ENCODE assay signal across 25 cellular contexts in the genomic region with DNA sequence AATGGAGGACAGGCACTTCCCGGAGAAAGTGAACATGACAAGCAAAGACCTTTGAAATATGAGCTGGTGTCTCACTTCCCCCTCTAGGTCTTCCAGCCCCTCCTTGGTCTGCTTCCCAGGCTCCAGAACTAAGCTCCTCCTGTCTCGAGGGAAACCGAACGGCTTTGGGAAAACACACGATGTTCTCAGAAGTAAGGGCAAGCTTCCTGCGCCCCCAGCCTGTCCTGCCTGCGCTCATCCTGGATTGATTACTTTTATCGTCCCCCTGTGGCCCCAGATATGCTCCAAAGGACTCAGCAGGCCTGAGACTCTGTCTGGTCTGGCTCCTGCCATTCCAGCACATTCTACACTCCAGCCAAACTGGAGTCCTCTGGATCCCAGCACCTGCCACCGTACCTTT.
"Had no signal": no experiment of that assay in that cellular context is flagged by ENCODE, and none has a peak within 500 bp of the region (broad histone marks: within the 10 kb centered on the region; RNA-seq: fewer than 3 reads in every experiment).

No MANE protein-coding gene starts in this region.

- DNase-seq: cerebellar nuclear complex; cortex of kidney; dorsolateral prefrontal cortex; effector CD4-positive, alpha-beta T cell; foreskin fibroblast; glutamatergic neuron; heart right ventricle; hippocampal formation; kidney glomerular epithelial cell; left colon; left ventricle myocardium superior; lower lobe of right lung; natural killer cell; nucleus accumbens; stimulated activated CD4-positive, alpha-beta T cell treated with anti-CD3 and anti-CD28 coated beads, Interleukin-2, amount 100 ng/mL, for 24 hours; stimulated activated CD4-positive, alpha-beta T cell treated with anti-CD3 and anti-CD28 coated beads, Interleukin-4, amount 100 ng/mL, for 24 hours; stimulated activated naive CD4-positive, alpha-beta T cell treated with Interleukin-2 at 50 U/mL for 16 hours; stomach; tibial artery had no signal

- H3K4me1 Mint-ChIP-seq: natural killer cell; stimulated activated effector memory CD8-positive, alpha-beta T cell treated with anti-CD3 and anti-CD28 coated beads, Interleukin-12 subunit alpha, Interleukin-12 subunit beta, amount 100 ng/mL, for 72 hours had no signal

- H3K9me3 ChIP-seq: heart right ventricle, lower lobe of right lung, prostate gland, right atrium auricular region, tibial artery had no signal

- H3K9ac ChIP-seq: neural progenitor cell had no signal

- H3K27me3 Mint-ChIP-seq: type B pancreatic cell had no signal

- H3K4me3 Mint-ChIP-seq: natural killer cell; neural progenitor cell; stimulated activated effector memory CD8-positive, alpha-beta T cell treated with anti-CD3 and anti-CD28 coated beads, Interleukin-12 subunit alpha, Interleukin-12 subunit beta, amount 100 ng/mL, for 72 hours; type B pancreatic cell had no signal

- ATAC-seq: left colon; left ventricle myocardium superior; natural killer cell; sciatic nerve; stimulated activated effector memory CD8-positive, alpha-beta T cell treated with anti-CD3 and anti-CD28 coated beads, Interleukin-12 subunit alpha, Interleukin-12 subunit beta, amount 100 ng/mL, for 72 hours had no signal

- H3K4me1 ChIP-seq: heart right ventricle, lower lobe of right lung, neural progenitor cell, prostate gland, right atrium auricular region, stomach, tibial artery had no signal

- H3K4me2 ChIP-seq: neural progenitor cell had no signal

- H2AFZ ChIP-seq: neural progenitor cell had no signal

- H3K9me3 Mint-ChIP-seq: natural killer cell; neural progenitor cell; stimulated activated effector memory CD8-positive, alpha-beta T cell treated with anti-CD3 and anti-CD28 coated beads, Interleukin-12 subunit alpha, Interleukin-12 subunit beta, amount 100 ng/mL, for 72 hours had no signal

- H3K36me3 Mint-ChIP-seq: natural killer cell; neural progenitor cell; stimulated activated effector memory CD8-positive, alpha-beta T cell treated with anti-CD3 and anti-CD28 coated beads, Interleukin-12 subunit alpha, Interleukin-12 subunit beta, amount 100 ng/mL, for 72 hours; type B pancreatic cell had no signal

- H3K27ac ChIP-seq: dorsolateral prefrontal cortex, heart right ventricle, lower lobe of right lung, neural progenitor cell, prostate gland, right atrium auricular region, stomach, tibial artery had no signal

- H3K4me3 ChIP-seq: dorsolateral prefrontal cortex, heart right ventricle, lower lobe of right lung, neural progenitor cell, prostate gland, right atrium auricular region, stomach, tibial artery had no signal

- H3K27me3 ChIP-seq: dorsolateral prefrontal cortex, heart right ventricle, neural progenitor cell, right atrium auricular region, stomach, tibial artery had no signal

- H3K27ac Mint-ChIP-seq: natural killer cell; stimulated activated effector memory CD8-positive, alpha-beta T cell treated with anti-CD3 and anti-CD28 coated beads, Interleukin-12 subunit alpha, Interleukin-12 subunit beta, amount 100 ng/mL, for 72 hours; type B pancreatic cell had no signal

- H3K36me3 ChIP-seq: heart right ventricle, lower lobe of right lung, neural progenitor cell, prostate gland, right atrium auricular region, stomach, tibial artery had no signal
